Comparison of ENCODE assay signal across 22 cellular contexts in genomic region chr7:3893789-3894153, GRCh38.
"Had no signal": no experiment of that assay in that cellular context is flagged by ENCODE, and none has a peak within 500 bp of the region (broad histone marks: within the 10 kb centered on the region; RNA-seq: fewer than 3 reads in every experiment).

No MANE protein-coding gene starts in this region.

- H3K27ac ChIP-seq: epithelial cell of prostate, foreskin keratinocyte, gastroesophageal sphincter, heart right ventricle, left lung, lower lobe of right lung had no signal

- H3K36me3 ChIP-seq: gastroesophageal sphincter, heart right ventricle, left lung, lower lobe of right lung had no signal

- FAIRE-seq: colon, endometrium, frontal cortex, islet of Langerhans, keratinocyte had no signal

- H3K9me3 ChIP-seq: gastroesophageal sphincter, heart right ventricle, left lung, lower lobe of right lung, mucosa of descending colon had no signal

- DNase-seq: cortex of kidney; effector CD8-positive, alpha-beta T cell; effector memory CD8-positive, alpha-beta T cell; endodermal cell; erythroblast; foreskin keratinocyte; heart right ventricle; hippocampal formation; left cardiac atrium; left lung; left ventricle myocardium superior; lower lobe of right lung; mesenchymal stem cell; mucosa of descending colon; naive B cell had no signal

- H3K4me3 ChIP-seq: gastroesophageal sphincter, heart right ventricle, left lung, lower lobe of right lung, mucosa of descending colon had no signal

- H3K4me1 ChIP-seq: heart right ventricle, left lung, lower lobe of right lung had no signal

- H3K27me3 ChIP-seq: foreskin keratinocyte, gastroesophageal sphincter, heart right ventricle, left lung had no signal
